Comparison of ENCODE assay signal across 20 cellular contexts in genomic region chr7:38781991-38782390, GRCh38.
"Had no signal": no experiment of that assay in that cellular context is flagged by ENCODE, and none has a peak within 500 bp of the region (broad histone marks: within the 10 kb centered on the region; RNA-seq: fewer than 3 reads in every experiment).

No MANE protein-coding gene starts in this region.

- H3K9me3 Mint-ChIP-seq: activated CD4-positive, alpha-beta memory T cell treated with anti-CD3 and anti-CD28 coated beads for 36 hours; activated naive CD4-positive, alpha-beta T cell treated with anti-CD3 and anti-CD28 coated beads for 36 hours; activated T-helper 2 cell treated with anti-CD3 and anti-CD28 coated beads, Interferon-gamma antibody, Interleukin-2, Interleukin-4, amounts not matched to agents 10 μg/mL and 5 μg/mL and 100 μg/mL, durations not matched to agents 14 hours and 24 hours and 36 hours; mesothelial cell of epicardium; nephron; stimulated activated naive B cell treated with anti-CD40 and anti-IgM and Interleukin-4, amounts not matched to agents 10 μg/mL and 1 μg/mL and 100 μg/mL, for 72 hours; T-helper 2 cell treated with Interferon-gamma antibody and Interleukin-4, amounts not matched to agents 5 μg/mL and 100 μg/mL, for 36 hours had no signal

- DNase-seq: activated CD4-positive, alpha-beta memory T cell treated with anti-CD3 and anti-CD28 coated beads for 36 hours; activated CD4-positive, alpha-beta T cell treated with anti-CD3 and anti-CD28 coated beads for 4 hours; activated CD8-positive, alpha-beta memory T cell treated with anti-CD3 and anti-CD28 coated beads, Interleukin-2, amount 10 ng/mL, durations not matched to agents 7 days and 5 days; activated naive CD4-positive, alpha-beta T cell treated with anti-CD3 and anti-CD28 coated beads for 36 hours; activated T-cell treated with anti-CD3 and anti-CD28 coated beads, Interleukin-2, amount 50 U/mL, for 1 hour; body of pancreas; dermis blood vessel endothelial cell; effector memory CD4-positive, alpha-beta T cell; kidney; retina; spleen; stimulated activated CD4-positive, alpha-beta T cell treated with anti-CD3 and anti-CD28 coated beads, Interleukin-4, amount 100 ng/mL, for 4 hours; stimulated activated naive B cell treated with anti-CD40 and anti-IgM and Interleukin-4, amounts not matched to agents 10 μg/mL and 1 μg/mL and 100 μg/mL, for 72 hours had no signal

- H3K4me1 ChIP-seq: body of pancreas, spleen had no signal

- H3K36me3 Mint-ChIP-seq: activated CD8-positive, alpha-beta memory T cell treated with anti-CD3 and anti-CD28 coated beads, Interleukin-2, amount 10 ng/mL, durations not matched to agents 7 days and 5 days had no signal

- ATAC-seq: activated CD8-positive, alpha-beta memory T cell treated with anti-CD3 and anti-CD28 coated beads, Interleukin-2, amount 10 ng/mL, durations not matched to agents 7 days and 5 days; body of pancreas; left lobe of liver; stimulated activated naive B cell treated with anti-CD40 and anti-IgM and Interleukin-4, amounts not matched to agents 10 μg/mL and 1 μg/mL and 100 μg/mL, for 72 hours had no signal

- H3K4me1 Mint-ChIP-seq: activated CD8-positive, alpha-beta memory T cell treated with anti-CD3 and anti-CD28 coated beads, Interleukin-2, amount 10 ng/mL, durations not matched to agents 7 days and 5 days; mesothelial cell of epicardium; nephron had no signal

- H3K27me3 Mint-ChIP-seq: activated CD4-positive, alpha-beta memory T cell treated with anti-CD3 and anti-CD28 coated beads for 36 hours; activated CD8-positive, alpha-beta memory T cell treated with anti-CD3 and anti-CD28 coated beads, Interleukin-2, amount 10 ng/mL, durations not matched to agents 7 days and 5 days; stimulated activated naive B cell treated with anti-CD40 and anti-IgM and Interleukin-4, amounts not matched to agents 10 μg/mL and 1 μg/mL and 100 μg/mL, for 72 hours had no signal

- H3K27ac ChIP-seq: body of pancreas, hepatocyte, spleen had no signal

- H3K9me3 ChIP-seq: body of pancreas, spleen had no signal

- H3K27ac Mint-ChIP-seq: activated CD4-positive, alpha-beta memory T cell treated with anti-CD3 and anti-CD28 coated beads for 36 hours; activated CD8-positive, alpha-beta memory T cell treated with anti-CD3 and anti-CD28 coated beads, Interleukin-2, amount 10 ng/mL, durations not matched to agents 7 days and 5 days; activated naive CD4-positive, alpha-beta T cell treated with anti-CD3 and anti-CD28 coated beads for 36 hours; activated T-helper 2 cell treated with anti-CD3 and anti-CD28 coated beads, Interferon-gamma antibody, Interleukin-2, Interleukin-4, amounts not matched to agents 10 μg/mL and 5 μg/mL and 100 μg/mL, durations not matched to agents 14 hours and 24 hours and 36 hours; mesothelial cell of epicardium; nephron; stimulated activated naive B cell treated with anti-CD40 and anti-IgM and Interleukin-4, amounts not matched to agents 10 μg/mL and 1 μg/mL and 100 μg/mL, for 72 hours; T-helper 2 cell treated with Interferon-gamma antibody and Interleukin-4, amounts not matched to agents 5 μg/mL and 100 μg/mL, for 36 hours had no signal

- H3K4me3 ChIP-seq: body of pancreas, hepatocyte, lung, spleen had no signal

- H3K27me3 ChIP-seq: body of pancreas, hepatocyte, spleen had no signal

- H3K4me3 Mint-ChIP-seq: activated CD4-positive, alpha-beta memory T cell treated with anti-CD3 and anti-CD28 coated beads for 36 hours; activated CD8-positive, alpha-beta memory T cell treated with anti-CD3 and anti-CD28 coated beads, Interleukin-2, amount 10 ng/mL, durations not matched to agents 7 days and 5 days; activated naive CD4-positive, alpha-beta T cell treated with anti-CD3 and anti-CD28 coated beads for 36 hours; mesothelial cell of epicardium; nephron; stimulated activated naive B cell treated with anti-CD40 and anti-IgM and Interleukin-4, amounts not matched to agents 10 μg/mL and 1 μg/mL and 100 μg/mL, for 72 hours; T-helper 2 cell treated with Interferon-gamma antibody and Interleukin-4, amounts not matched to agents 5 μg/mL and 100 μg/mL, for 36 hours had no signal
